ENCODE assay signal across 14 cellular contexts in the genomic region with DNA sequence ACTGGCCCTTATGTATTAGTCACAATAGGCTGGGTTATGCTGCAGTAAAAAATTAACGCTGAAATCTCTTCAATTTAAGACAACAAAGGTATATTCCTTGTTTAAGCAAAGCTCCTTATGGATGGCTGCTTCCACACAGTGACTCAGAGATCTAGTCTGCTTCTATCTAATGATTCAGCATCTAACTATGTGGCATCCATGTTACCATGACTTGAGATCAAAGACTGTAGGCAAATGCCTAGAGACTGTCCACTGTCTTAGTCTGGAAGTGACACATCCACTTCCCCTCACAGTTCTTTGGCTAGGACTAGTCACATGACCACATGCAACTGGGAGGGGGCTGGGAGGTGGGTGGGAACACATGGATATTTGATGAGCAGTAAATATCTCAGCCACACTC.
DNase-seq lines count a peak whose midpoint lies in the region; ATAC-seq and TF ChIP-seq lines count a peak whose summit lies in the region.
"Had no signal": no experiment of that assay in that cellular context is flagged by ENCODE, and none has a peak within 500 bp of the region (broad histone marks: within the 10 kb centered on the region; RNA-seq: fewer than 3 reads in every experiment).

No MANE protein-coding gene starts in this region.

- H3K9me3 ChIP-seq in mesodermal cell (ENCODE audit: control insufficient read depth, low read length) (peaks cover 16% of the 10 kb centered on the region), aorta (ENCODE audit: control insufficient read depth, low read length) (no peaks in the 10 kb centered on the region)

- WGBS in mesodermal cell (ENCODE audit: insufficient coverage in 2 of 2), 2 experiments: 86 to 100% methylated on average over 1 of the region's 1 CpG
- 46 to 100% methylated on average over 1 of the region's 1 CpG for WGBS in aorta, 2 donors

- TF ChIP-seq CTCF in cardiac fibroblast (IDR thresholded peaks at IDR 0.05; ENCODE audit: low read depth, low read length): no peak

- intact Hi-C loops in aorta (cut with DNase I): no loop called here

- H3K27me3 ChIP-seq in aorta (ENCODE audit: control insufficient read depth in 1 of 2, insufficient read depth in 2 of 2, low read length in 1 of 2): no peaks in the 10 kb centered on the region

- H3K27ac ChIP-seq in mesodermal cell (ENCODE audit: low read depth, low read length, severe bottlenecking): peak overlapping the region; percentile 86
- H3K27ac ChIP-seq in aorta (ENCODE audit: low read depth in 1 of 2, low read length in 2 of 2): no peak overlapping the region

- peaks cover 63% of the 10 kb centered on the region for H3K4me1 ChIP-seq in mesodermal cell (ENCODE audit: control insufficient read depth, insufficient read depth, low read length, poor library complexity, severe bottlenecking)
- H3K4me1 ChIP-seq in aorta (ENCODE audit: control insufficient read depth in 1 of 2, insufficient read depth in 2 of 2, low read length in 2 of 2): peaks cover 0 to 1% of the 10 kb centered on the region in 2 donors

- DNase-seq in EL: peak; percentile 90
- DNase-seq in M059J (ENCODE audit: low read depth): peak; percentile 90
- DNase-seq in cardiac fibroblast (ENCODE audit: low read depth in 2 of 2): peak; percentile 31 to 96
- DNase-seq in aorta: no peak
- DNase-seq in NOMO-1 treated with dmso at 0.1 percent for 144 hours (lab: John Stamatoyannopoulos, UW; ENCODE audit: unreplicated experiment): no peak
- DNase-seq: activated B cell treated with CpG ODN at 0.5 μM for 24 hours; activated CD8-positive, alpha-beta memory T cell treated with anti-CD3 and anti-CD28 coated beads, Interleukin-2, amount 50 U/mL, for 4 hours; activated naive CD8-positive, alpha-beta T cell treated with anti-CD3 and anti-CD28 coated beads, Interleukin-2, amount 50 U/mL, for 24 hours; NCI-H1694; NCI-H524 treated with DMSO at 0.1 percent for 48 hours; SHP77 treated with DMSO at 0.1 percent for 48 hours had no signal

- H3K4me3 ChIP-seq in cardiac fibroblast (replicated peaks in 1 of 2; ENCODE audit: low read depth in 2 of 2, low read length in 2 of 2) (no peak overlapping the region), mesodermal cell (ENCODE audit: extremely low read depth, insufficient read depth, low read length, poor library complexity, severe bottlenecking) (no peak overlapping the region), aorta (ENCODE audit: low read length in 2 of 2) (no peak overlapping the region)

- ATAC-seq in aorta (ENCODE audit: low FRiP score) (no peak), HG02973 (IDR thresholded peaks at IDR 0.05; ENCODE audit: unreplicated experiment) (no peak), GM18861 (IDR thresholded peaks at IDR 0.05; ENCODE audit: unreplicated experiment) (no peak)
- ATAC-seq: activated naive CD8-positive, alpha-beta T cell treated with anti-CD3 and anti-CD28 coated beads, Interleukin-2, amount 50 U/mL, for 24 hours had no signal

- H3K36me3 ChIP-seq in mesodermal cell (ENCODE audit: control insufficient read depth, insufficient read depth, low read length) (no peaks in the 10 kb centered on the region), aorta (ENCODE audit: control insufficient read depth in 1 of 2, insufficient read depth in 2 of 2, low read length in 1 of 2) (no peaks in the 10 kb centered on the region)

Comparison
In these comparisons a context has a peak if more than half of its experiments do, and no peak if none do; other contexts are left out.
1. DNase-seq: peak in EL (single experiment), M059J (single experiment) and cardiac fibroblast (2 of 2); none in aorta (0 of 2) and NOMO-1 treated with dmso at 0.1 percent for 144 hours (single experiment).